ENCODE assay signal across 19 cellular contexts in the genomic region with DNA sequence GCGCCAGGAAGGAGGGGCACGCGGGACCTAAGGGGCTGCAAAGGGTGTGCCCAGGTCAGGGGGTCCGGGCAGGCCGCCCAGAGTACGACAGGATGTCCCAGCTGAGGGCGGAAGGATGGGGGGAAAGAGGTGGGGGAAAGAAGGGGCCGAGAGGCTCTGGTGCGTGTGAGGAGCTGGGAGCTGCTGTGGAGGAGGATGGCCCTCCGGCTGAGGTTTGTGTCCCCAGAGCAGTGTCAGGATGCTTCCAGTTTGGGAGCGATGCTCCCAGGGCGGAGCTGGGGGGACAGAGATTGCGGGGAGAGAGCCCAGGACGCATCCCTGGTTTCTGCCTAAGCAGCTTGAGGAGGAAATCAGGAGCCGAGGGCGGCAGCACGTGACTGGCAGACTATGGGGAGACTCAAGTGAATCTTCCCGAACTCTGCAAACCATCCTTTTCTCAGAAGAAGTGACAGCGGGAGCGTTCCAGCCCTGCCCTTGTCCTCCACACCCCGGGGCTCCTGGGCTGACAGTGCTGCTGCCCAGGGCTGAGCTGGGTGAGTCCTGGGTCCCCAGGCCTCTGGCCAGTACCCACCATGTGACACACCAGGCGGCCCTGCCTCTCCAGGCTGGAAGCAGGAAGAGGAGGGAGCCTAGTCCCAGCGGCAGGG. TPM values are rescaled to one million over a fixed set of nuclear protein-coding genes. Genes with fewer than 3 reads are reported as not detected.
DNase-seq lines count a peak whose midpoint lies in the region; ATAC-seq, FAIRE-seq and TF ChIP-seq lines count a peak whose summit lies in the region.
"Had no signal": no experiment of that assay in that cellular context is flagged by ENCODE, and none has a peak within 500 bp of the region (broad histone marks: within the 10 kb centered on the region; RNA-seq: fewer than 3 reads in every experiment).

No MANE protein-coding gene starts in this region.

- no peak for TF ChIP-seq POLR2A in GM12891 (IDR thresholded peaks at IDR 0.05; ENCODE audit: low read depth, low read length)
- TF ChIP-seq POLR2A in erythroblast (IDR thresholded peaks at IDR 0.05; ENCODE audit: low read length) = no peak

- H3K36me3 ChIP-seq in lower lobe of right lung = no peaks in the 10 kb centered on the region

- peaks cover 2% of the 10 kb centered on the region for H3K4me1 Mint-ChIP-seq in activated CD4-positive, alpha-beta T cell treated with anti-CD3 and anti-CD28 coated beads, Interleukin-2, amount 10 ng/mL, durations not matched to agents 7 days and 5 days
- H3K4me1 Mint-ChIP-seq in CD4-positive, alpha-beta T cell (ENCODE audit: low read depth) = peaks cover 8% of the 10 kb centered on the region
- H3K4me1 Mint-ChIP-seq in WTC11 = peaks cover 9% of the 10 kb centered on the region

- CTCF ChIA-PET in activated CD4-positive, alpha-beta T cell treated with anti-CD3 and anti-CD28 coated beads, Interleukin-2, amount 10 ng/mL, durations not matched to agents 7 days and 5 days (lab: Charles Lee) = no interaction called here
- CTCF ChIA-PET in CD4-positive, alpha-beta T cell (lab: Charles Lee) = no interaction called here
- CTCF ChIA-PET in WTC11 (lab: Charles Lee) = interaction anchor here (1.0 to 1.2 kb wide), 3 partner anchors 19 to 25 kb away, joined by 3 to 8 read pairs (median 6); a partner anchor contains a TSS

- no peaks in the 10 kb centered on the region for H3K9me3 ChIP-seq in CD4-positive, alpha-beta T cell (ENCODE audit: control insufficient read depth, low read length)
- H3K9me3 ChIP-seq in lower lobe of right lung = no peaks in the 10 kb centered on the region
- H3K9me3 ChIP-seq: Caco-2 had no signal

- no peaks in the 10 kb centered on the region for H3K27me3 ChIP-seq in CD4-positive, alpha-beta T cell (ENCODE audit: control insufficient read depth, insufficient read depth, low read length)
- H3K27me3 ChIP-seq in lower lobe of right lung (ENCODE audit: low read depth) = no peaks in the 10 kb centered on the region

- H3K4me3 ChIP-seq in lower lobe of right lung = no peak overlapping the region
- H3K4me3 ChIP-seq: GM12878, PC-9 had no signal

- DNase-seq in activated CD4-positive, alpha-beta T cell treated with anti-CD3 and anti-CD28 coated beads, Interleukin-2, amount 10 ng/mL, durations not matched to agents 7 days and 5 days = no peak
- DNase-seq in activated CD4-positive, alpha-beta T cell treated with anti-CD3 and anti-CD28 coated beads, Interleukin-2, amount 50 U/mL, for 1 hour = no peak
- DNase-seq in CD4-positive, alpha-beta T cell = no peak
- DNase-seq in WTC11 (ENCODE audit: low spot score) (no peak), lower lobe of right lung (peak; percentile 34), GM12891 (ENCODE audit: insufficient read length, low spot score) (no peak), erythroblast (lab: John Stamatoyannopoulos, UW) (no peak)
- DNase-seq: 8988T, C1 segment of cervical spinal cord, Caco-2, DMS53, Kasumi-1, NCI-H187 treated with DMSO at 0.1 percent for 48 hours, NCI-H446, NCI-H748 treated with DMSO at 0.1 percent for 48 hours, PC-9 had no signal

- no peak for TF ChIP-seq CTCF in CD4-positive, alpha-beta T cell (IDR thresholded peaks at IDR 0.05)
- TF ChIP-seq CTCF in WTC11 (IDR thresholded peaks at IDR 0.05) (no peak), lower lobe of right lung (IDR thresholded peaks at IDR 0.05) (no peak)

- H3K4me1 ChIP-seq in lower lobe of right lung = no peaks in the 10 kb centered on the region
- H3K4me1 ChIP-seq: Caco-2 had no signal

- no peak overlapping the region for H3K27ac ChIP-seq in CD4-positive, alpha-beta T cell (ENCODE audit: low read depth, low read length)
- no peak overlapping the region for H3K27ac ChIP-seq in lower lobe of right lung
- H3K27ac ChIP-seq: PC-9 had no signal

- intact Hi-C loops in CD4-positive, alpha-beta T cell (cut with DNase I, micrococcal nuclease) = no loop called here
- intact Hi-C loops in lower lobe of right lung (cut with DNase I) = no loop called here

- no peaks in the 10 kb centered on the region for H3K36me3 Mint-ChIP-seq in activated CD4-positive, alpha-beta T cell treated with anti-CD3 and anti-CD28 coated beads, Interleukin-2, amount 10 ng/mL, durations not matched to agents 7 days and 5 days (ENCODE audit: low read depth)
- no peaks in the 10 kb centered on the region for H3K36me3 Mint-ChIP-seq in CD4-positive, alpha-beta T cell (ENCODE audit: low read depth)
- no peaks in the 10 kb centered on the region for H3K36me3 Mint-ChIP-seq in WTC11

- ATAC-seq in CD4-positive, alpha-beta T cell (ENCODE audit: poor library complexity) = no peak
- ATAC-seq in WTC11 (no peak), lower lobe of right lung (no peak), GM19455 (IDR thresholded peaks at IDR 0.05; ENCODE audit: unreplicated experiment) (no peak)
- ATAC-seq: GM12878 had no signal

- POLR2A ChIA-PET in activated CD4-positive, alpha-beta T cell treated with anti-CD3 and anti-CD28 coated beads, Interleukin-2, amount 10 ng/mL, durations not matched to agents 7 days and 5 days (lab: Charles Lee) = no interaction called here
- POLR2A ChIA-PET in CD4-positive, alpha-beta T cell (lab: Charles Lee) = no interaction called here
- POLR2A ChIA-PET in WTC11 (lab: Charles Lee) = no interaction called here

- H3K4me3 Mint-ChIP-seq in activated CD4-positive, alpha-beta T cell treated with anti-CD3 and anti-CD28 coated beads, Interleukin-2, amount 10 ng/mL, durations not matched to agents 7 days and 5 days = no peak overlapping the region
- H3K4me3 Mint-ChIP-seq in CD4-positive, alpha-beta T cell = no peak overlapping the region
- no peak overlapping the region for H3K4me3 Mint-ChIP-seq in WTC11

- no peaks in the 10 kb centered on the region for H3K27me3 Mint-ChIP-seq in activated CD4-positive, alpha-beta T cell treated with anti-CD3 and anti-CD28 coated beads, Interleukin-2, amount 10 ng/mL, durations not matched to agents 7 days and 5 days
- no peaks in the 10 kb centered on the region for H3K27me3 Mint-ChIP-seq in CD4-positive, alpha-beta T cell
- no peaks in the 10 kb centered on the region for H3K27me3 Mint-ChIP-seq in WTC11 (ENCODE audit: low read depth)

- peak overlapping the region; percentile 25 for H3K27ac Mint-ChIP-seq in activated CD4-positive, alpha-beta T cell treated with anti-CD3 and anti-CD28 coated beads, Interleukin-2, amount 10 ng/mL, durations not matched to agents 7 days and 5 days
- peak overlapping the region; percentile 47 for H3K27ac Mint-ChIP-seq in CD4-positive, alpha-beta T cell
- H3K27ac Mint-ChIP-seq in WTC11 = no peak overlapping the region

- FAIRE-seq in GM12891 (lab: Jason Lieb, UNC) = no peak
- FAIRE-seq: GM12878, GM19239 had no signal

- no peaks in the 10 kb centered on the region for H3K9me3 Mint-ChIP-seq in activated CD4-positive, alpha-beta T cell treated with anti-CD3 and anti-CD28 coated beads, Interleukin-2, amount 10 ng/mL, durations not matched to agents 7 days and 5 days
- no peaks in the 10 kb centered on the region for H3K9me3 Mint-ChIP-seq in CD4-positive, alpha-beta T cell
- no peaks in the 10 kb centered on the region for H3K9me3 Mint-ChIP-seq in WTC11

TF ChIP-seq in WTC11, 78 proteins besides CTCF, POLR2A, EP300 and RAD21:
- TF ChIP-seq, protein P1, sequence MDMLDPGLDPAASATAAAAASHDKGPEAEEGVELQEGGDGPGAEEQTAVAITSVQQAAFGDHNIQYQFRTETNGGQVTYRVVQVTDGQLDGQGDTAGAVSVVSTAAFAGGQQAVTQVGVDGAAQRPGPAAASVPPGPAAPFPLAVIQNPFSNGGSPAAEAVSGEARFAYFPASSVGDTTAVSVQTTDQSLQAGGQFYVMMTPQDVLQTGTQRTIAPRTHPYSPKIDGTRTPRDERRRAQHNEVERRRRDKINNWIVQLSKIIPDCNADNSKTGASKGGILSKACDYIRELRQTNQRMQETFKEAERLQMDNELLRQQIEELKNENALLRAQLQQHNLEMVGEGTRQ (CRISPR knock-in tag; IDR thresholded peaks at IDR 0.05) = 0 out of 2 replicates have a peak, but pooled peaks have one; percentile 33
- TF ChIP-seq MYBL2 (CRISPR knock-in tag; IDR thresholded peaks at IDR 0.05) (no peak), TEAD4 (CRISPR knock-in tag; IDR thresholded peaks at IDR 0.05) (no peak)
TF ChIP-seq in WTC11: peak in this region for 1.

TF ChIP-seq in GM12891, 5 proteins besides CTCF, POLR2A, EP300 and RAD21:
- TF ChIP-seq POU2F2 (IDR thresholded peaks at IDR 0.05; ENCODE audit: low read depth, low read length) (no peak), TAF1 (IDR thresholded peaks at IDR 0.05; ENCODE audit: low read depth, low read length) (no peak), SPI1 (IDR thresholded peaks at IDR 0.05; ENCODE audit: low read depth, low read length) (no peak), PAX5 (IDR thresholded peaks at IDR 0.05; ENCODE audit: insufficient read depth, low read length, severe bottlenecking) (no peak)
TF ChIP-seq in GM12891: peak in this region for 0.

RNA-seq across cellular contexts. Expression of a gene that starts 19.7 kb away (rescaled TPM):
- 10 to 100 TPM; 42.9 to 44.6 TPM for total RNA-seq in activated CD4-positive, alpha-beta T cell treated with anti-CD3 and anti-CD28 coated beads, Interleukin-2, amount 10 ng/mL, durations not matched to agents 7 days and 5 days
- total RNA-seq in CD4-positive, alpha-beta T cell = 1 to 10 TPM; 5.0 to 6.6 TPM
- total RNA-seq in WTC11 (2021) = 129 to 134 TPM (median 129 TPM) in 3 replicates
- 21.6 TPM for total RNA-seq in lower lobe of right lung
- 30.0 TPM for polyA plus RNA-seq in GM12891 (2012; ENCODE audit: low read depth, missing spikeins)

RNA-seq across cellular contexts. Expression of a gene that starts 55.3 kb away (rescaled TPM):
- total RNA-seq in activated CD4-positive, alpha-beta T cell treated with anti-CD3 and anti-CD28 coated beads, Interleukin-2, amount 10 ng/mL, durations not matched to agents 7 days and 5 days = 100 to 1,000 TPM in 1 of 2 experiments, 10 to 100 TPM in 1; 90.9 to 122 TPM
- total RNA-seq in CD4-positive, alpha-beta T cell = 10 to 100 TPM; 43.8 to 45.6 TPM
- total RNA-seq in WTC11 (2021) = 21.9 to 28.6 TPM (median 23.8 TPM) in 3 replicates
- 294 TPM for total RNA-seq in lower lobe of right lung
- 5.6 TPM for polyA plus RNA-seq in GM12891 (2012; ENCODE audit: low read depth, missing spikeins)
